Comparison of ENCODE assay signal across 8 cellular contexts in the genomic region with DNA sequence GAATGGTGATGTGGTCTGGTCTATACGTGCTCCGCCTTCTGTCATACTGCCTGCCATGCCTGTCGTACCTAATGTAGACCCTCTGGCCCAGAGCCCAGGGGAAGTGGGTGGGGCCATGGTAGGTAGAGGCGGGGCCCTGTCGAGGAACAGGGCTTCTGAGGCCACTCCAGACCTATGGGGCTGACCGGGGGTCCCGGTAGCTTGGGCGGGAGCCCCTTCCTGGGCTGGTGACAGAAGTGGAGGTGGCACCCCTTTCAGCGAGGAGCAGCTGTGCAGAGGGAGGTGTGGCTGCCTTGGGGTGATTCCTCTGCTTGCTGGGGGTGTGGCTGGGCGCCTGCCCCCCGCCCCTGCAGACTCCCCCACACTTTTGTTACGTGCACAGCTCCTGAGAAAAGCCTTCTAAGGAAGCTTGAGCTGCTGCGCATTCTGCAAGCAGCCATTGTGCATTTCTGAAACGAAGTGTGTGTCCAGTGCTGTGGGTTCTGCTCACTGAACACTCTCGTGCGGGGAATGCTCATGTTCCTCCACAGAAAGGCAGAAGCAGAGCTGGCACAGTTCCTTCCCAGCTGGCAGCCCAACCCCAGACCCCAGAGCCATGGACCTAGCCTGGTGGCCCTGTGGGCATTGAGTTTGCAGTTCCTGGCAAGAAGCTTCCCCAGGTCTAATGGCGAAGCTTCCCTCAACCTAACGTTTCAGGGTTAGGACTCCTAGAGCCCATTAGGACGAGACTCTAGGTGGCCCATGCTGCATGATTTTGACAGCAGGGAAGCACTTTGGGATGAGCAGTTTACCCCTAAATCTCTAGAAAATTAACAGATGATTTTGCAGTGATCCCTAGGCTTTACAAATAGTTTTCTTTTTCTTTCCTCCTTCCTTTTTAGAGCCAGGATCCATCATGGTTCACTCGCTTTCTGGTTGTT.
A peak's percentile ranks its signal among the peaks of the same experiment; 100 is the strongest.
DNase-seq lines count a peak whose midpoint lies in the region; TF ChIP-seq lines count a peak whose summit lies in the region.
"Had no signal": no experiment of that assay in that cellular context is flagged by ENCODE, and none has a peak within 500 bp of the region (broad histone marks: within the 10 kb centered on the region; RNA-seq: fewer than 3 reads in every experiment).

No MANE protein-coding gene starts in this region.

- peak; percentile 32 for DNase-seq in G401 (ENCODE audit: low spot score)
- peak; percentile 62 for DNase-seq in NCI-H69 (lab: John Stamatoyannopoulos, UW)
- DNase-seq in dermis blood vessel endothelial cell: peak; percentile 26
- DNase-seq in sigmoid colon: peak; percentile 48
- DNase-seq in DMS79 treated with DMSO at 0.1 percent for 48 hours (lab: John Stamatoyannopoulos, UW): no peak
- no peak for DNase-seq in stimulated activated CD4-positive, alpha-beta T cell treated with anti-CD3 and anti-CD28 coated beads, Interleukin-2, amount 100 ng/mL, for 48 hours
- no peak for DNase-seq in NCI-H510A (lab: John Stamatoyannopoulos, UW)
- DNase-seq: NCI-H1417 treated with DMSO at 0.1 percent for 48 hours had no signal

- TF ChIP-seq POLR2A in sigmoid colon (IDR thresholded peaks at IDR 0.05): no peak

- TF ChIP-seq CTCF in sigmoid colon (IDR thresholded peaks at IDR 0.05): no peak

- no peak for TF ChIP-seq EP300 in sigmoid colon (IDR thresholded peaks at IDR 0.05)

- no peaks in the 10 kb centered on the region for H3K9me3 ChIP-seq in sigmoid colon

- intact Hi-C loops in sigmoid colon (cut with DNase I): no loop called here

- in situ Hi-C loops in G401 (cut with HindIII; ENCODE audit: low sequenced_read_pairs): no loop called here

- H3K27ac ChIP-seq in sigmoid colon: peak overlapping the region in 1 of 4 donors; percentile 34

- peaks cover 0 to 34% (median 24%) of the 10 kb centered on the region in 4 donors for H3K4me1 ChIP-seq in sigmoid colon

- H3K4me3 ChIP-seq in sigmoid colon: peak overlapping the region in 2 of 4 donors; percentile 10 to 21

- 53 to 70% methylated on average over 20 of the region's 20 CpGs for WGBS in sigmoid colon, 2 donors

- no peaks in the 10 kb centered on the region for H3K27me3 ChIP-seq in sigmoid colon

- no peaks in the 10 kb centered on the region for H3K36me3 ChIP-seq in sigmoid colon

Comparison
In these comparisons a context has a peak if more than half of its experiments do, and no peak if none do; other contexts are left out.
1. DNase-seq: peak in G401 (single experiment), NCI-H69 (single experiment), dermis blood vessel endothelial cell (single experiment) and sigmoid colon (single experiment); none in DMS79 treated with DMSO at 0.1 percent for 48 hours (single experiment), stimulated activated CD4-positive, alpha-beta T cell treated with anti-CD3 and anti-CD28 coated beads, Interleukin-2, amount 100 ng/mL, for 48 hours (0 of 2) and NCI-H510A (single experiment).